9 cellular contexts compared by ENCODE assay signal in genomic region chr10:104255244-104255981, GRCh38. TPM values are rescaled to one million over a fixed set of nuclear protein-coding genes. Genes with fewer than 3 reads are reported as not detected.
DNase-seq lines count a peak whose midpoint lies in the region; ATAC-seq, FAIRE-seq and TF ChIP-seq lines count a peak whose summit lies in the region.
"Had no signal": no experiment of that assay in that cellular context is flagged by ENCODE, and none has a peak within 500 bp of the region (broad histone marks: within the 10 kb centered on the region; RNA-seq: fewer than 3 reads in every experiment).

No MANE protein-coding gene starts in this region.

- DNase-seq in NCI-H2196 (lab: John Stamatoyannopoulos, UW; ENCODE audit: unreplicated experiment) (peak; percentile 1), NCI-H2196 treated with DMSO at 0.1 percent for 48 hours (lab: John Stamatoyannopoulos, UW; ENCODE audit: unreplicated experiment) (no peak), NOMO-1 treated with dmso at 0.1 percent for 144 hours (lab: John Stamatoyannopoulos, UW; ENCODE audit: unreplicated experiment) (peak; percentile 29), bronchial epithelial cell (ENCODE audit: low read depth) (peak; percentile 74), kidney (no peak), NCI-H1092 (lab: John Stamatoyannopoulos, UW) (no peak)

- ATAC-seq in stimulated activated memory B cell treated with anti-CD40 and anti-IgM and Interleukin-4, amounts not matched to agents 10 μg/mL and 1 μg/mL and 100 μg/mL, for 72 hours, result peak; percentile 63

- intact Hi-C loops in kidney (cut with DNase I), result no loop called here

- POLR2A ChIA-PET in HEK293 (lab: Yijun Ruan, JAX), result interaction anchor here (0.6 to 4.4 kb wide), 7 partner anchors 8 to 162 kb away, joined by 3 to 44 read pairs (median 9); partner anchors contain the start of genes CFAP43, CFAP58, GSTO2 and SFR1

- TF ChIP-seq CTCF in HEK293 (tag by site-specific recombination; IDR thresholded peaks at IDR 0.05) (no peak), bronchial epithelial cell (IDR thresholded peaks at IDR 0.05; ENCODE audit: insufficient read depth, low read length, severe bottlenecking) (no peak), kidney (IDR thresholded peaks at IDR 0.05; ENCODE audit: borderline replicate concordance, extremely low read depth, insufficient read depth) (no peak)

- peaks cover 54% of the 10 kb centered on the region for H3K4me1 Mint-ChIP-seq in stimulated activated memory B cell treated with anti-CD40 and anti-IgM and Interleukin-4, amounts not matched to agents 10 μg/mL and 1 μg/mL and 100 μg/mL, for 72 hours

- peak overlapping the region; percentile 88 for H3K27ac ChIP-seq in HEK293 (ENCODE audit: extremely low read depth, low read depth, low read length)
- H3K27ac ChIP-seq in kidney (ENCODE audit: low read depth in 2 of 2, low read length in 2 of 2), result peak overlapping the region; percentile 91 to 97

- H3K4me3 ChIP-seq in HEK293 (ENCODE audit: low read depth, low read length), result peak overlapping the region; percentile 55
- H3K4me3 ChIP-seq in bronchial epithelial cell (ENCODE audit: low read depth, low read length), result peak overlapping the region; percentile 87
- peak overlapping the region; percentile 82 to 84 for H3K4me3 ChIP-seq in kidney (ENCODE audit: low read length in 2 of 2)

- CTCF ChIA-PET in HEK293 (lab: Yijun Ruan, JAX), result interaction anchor here (0.7 to 1.7 kb wide), 6 partner anchors 10 to 663 kb away, joined by 3 to 8 read pairs (median 4); partner anchors contain the start of gene CFAP43

- peak overlapping the region; percentile 82 to 90 for H3K9ac ChIP-seq in kidney (ENCODE audit: low read length in 2 of 2)

- no peaks in the 10 kb centered on the region for H3K9me3 Mint-ChIP-seq in stimulated activated memory B cell treated with anti-CD40 and anti-IgM and Interleukin-4, amounts not matched to agents 10 μg/mL and 1 μg/mL and 100 μg/mL, for 72 hours

- peak overlapping the region; percentile 85 for H3K4me3 Mint-ChIP-seq in stimulated activated memory B cell treated with anti-CD40 and anti-IgM and Interleukin-4, amounts not matched to agents 10 μg/mL and 1 μg/mL and 100 μg/mL, for 72 hours

- no peaks in the 10 kb centered on the region for H3K27me3 ChIP-seq in bronchial epithelial cell (ENCODE audit: control insufficient read depth, insufficient read depth, low read length)

- peaks cover 30 to 40% of the 10 kb centered on the region in 2 experiments for H3K36me3 ChIP-seq in HEK293 (ENCODE audit: control insufficient read depth in 2 of 2, insufficient read depth in 1 of 2, low read length in 2 of 2)
- peaks cover 3% of the 10 kb centered on the region for H3K36me3 ChIP-seq in bronchial epithelial cell (ENCODE audit: control insufficient read depth, insufficient read depth, low read length)
- H3K36me3 ChIP-seq in kidney (ENCODE audit: control insufficient read depth in 1 of 2, insufficient read depth in 2 of 2, low read length in 2 of 2), result peaks cover 8 to 24% of the 10 kb centered on the region in 2 donors

- peaks cover 24% of the 10 kb centered on the region for H3K4me1 ChIP-seq in HEK293 (ENCODE audit: control insufficient read depth, insufficient read depth, low read length)
- peaks cover 20 to 27% of the 10 kb centered on the region in 2 donors for H3K4me1 ChIP-seq in kidney (ENCODE audit: control insufficient read depth in 1 of 2, insufficient read depth in 1 of 2, low read depth in 1 of 2, low read length in 2 of 2)

- H3K27ac Mint-ChIP-seq in stimulated activated memory B cell treated with anti-CD40 and anti-IgM and Interleukin-4, amounts not matched to agents 10 μg/mL and 1 μg/mL and 100 μg/mL, for 72 hours, result peak overlapping the region; percentile 81

- H3K36me3 Mint-ChIP-seq in stimulated activated memory B cell treated with anti-CD40 and anti-IgM and Interleukin-4, amounts not matched to agents 10 μg/mL and 1 μg/mL and 100 μg/mL, for 72 hours, result peaks cover 26% of the 10 kb centered on the region

- FAIRE-seq in bronchial epithelial cell (lab: Jason Lieb, UNC) (no peak), kidney (lab: Jason Lieb, UNC) (no peak)
- FAIRE-seq: G401.6 had no signal

- no peaks in the 10 kb centered on the region for H3K27me3 Mint-ChIP-seq in stimulated activated memory B cell treated with anti-CD40 and anti-IgM and Interleukin-4, amounts not matched to agents 10 μg/mL and 1 μg/mL and 100 μg/mL, for 72 hours

- H3K9me3 ChIP-seq in HEK293 (ENCODE audit: control insufficient read depth, insufficient read depth, low read depth, low read length) (no peaks in the 10 kb centered on the region), kidney (ENCODE audit: control insufficient read depth in 1 of 2, low read length in 2 of 2) (no peaks in the 10 kb centered on the region)

TF ChIP-seq in HEK293, 187 proteins besides CTCF, POLR2A, EP300 and RAD21 (continues in another document):
- TF ChIP-seq ELK4 (IDR thresholded peaks at IDR 0.05; ENCODE audit: borderline replicate concordance, low read depth, low read length), result no peak
- no peak for TF ChIP-seq ZNF133 (tag by site-specific recombination; IDR thresholded peaks at IDR 0.05)
- no peak for TF ChIP-seq ZNF571 (tag by site-specific recombination; IDR thresholded peaks at IDR 0.05)
- TF ChIP-seq ZNF843 (tag by site-specific recombination; IDR thresholded peaks at IDR 0.05), result no peak
- TF ChIP-seq ZNF175 (tag by site-specific recombination; IDR thresholded peaks at IDR 0.05), result no peak
- no peak for TF ChIP-seq ZNF2 (tag by site-specific recombination; IDR thresholded peaks at IDR 0.05)
- TF ChIP-seq ZNF785 (tag by site-specific recombination; IDR thresholded peaks at IDR 0.05), result no peak
- 0 out of 2 replicates have a peak, but pooled peaks have one; percentile 16 for TF ChIP-seq PRDM1 (tag by site-specific recombination; IDR thresholded peaks at IDR 0.05)
- TF ChIP-seq ZNF768 (tag by site-specific recombination; IDR thresholded peaks at IDR 0.05), result no peak
- no peak for TF ChIP-seq ZNF514 (tag by site-specific recombination; IDR thresholded peaks at IDR 0.05)
- TF ChIP-seq ZNF148 (tag by site-specific recombination; IDR thresholded peaks at IDR 0.05; ENCODE audit: borderline replicate concordance), result no peak
- TF ChIP-seq OSR2 (tag by site-specific recombination; IDR thresholded peaks at IDR 0.05), result no peak
- TF ChIP-seq ZBTB26 (tag by site-specific recombination; optimal IDR thresholded peaks at IDR 0.05), result peak; percentile 28
- TF ChIP-seq ZNF146 (tag by site-specific recombination; IDR thresholded peaks at IDR 0.05), result no peak
- 0 out of 2 replicates have a peak, but pooled peaks have one; percentile 52 for TF ChIP-seq ZNF664 (tag by site-specific recombination; IDR thresholded peaks at IDR 0.05)
- TF ChIP-seq ZNF112 (tag by site-specific recombination; IDR thresholded peaks at IDR 0.05), result no peak
- TF ChIP-seq EGR2 (tag by site-specific recombination; IDR thresholded peaks at IDR 0.05; ENCODE audit: low read depth), result no peak
- 0 out of 2 replicates have a peak, but pooled peaks have one; percentile 31 for TF ChIP-seq ZNF366 (tag by site-specific recombination; conservative IDR thresholded peaks at IDR 0.05)
- no peak for TF ChIP-seq TCF7L2 (IDR thresholded peaks at IDR 0.05; ENCODE audit: borderline replicate concordance, low read depth, low read length)

RNA-seq across cellular contexts. Expression of gene GSTO1, which starts 0.7 kb away (rescaled TPM):
- total RNA-seq in bronchial epithelial cell, result 75.8 and 158 TPM in 2 replicates
- total RNA-seq in kidney, result 83.7 TPM
- polyA plus RNA-seq in kidney (ENCODE audit: insufficient read depth, low read depth, low replicate concordance), result 263 TPM

RNA-seq across cellular contexts. Expression of gene GSTO2, which starts 13.6 kb away (rescaled TPM):
- total RNA-seq in bronchial epithelial cell (24.7 and 29.2 TPM in 2 replicates), kidney (22.3 TPM)
- 56.7 TPM for polyA plus RNA-seq in kidney (ENCODE audit: insufficient read depth, low read depth, low replicate concordance)

RNA-seq across cellular contexts. Expression of gene CFAP43, which starts 23.2 kb away (rescaled TPM):
- total RNA-seq in bronchial epithelial cell, result 0.26 and 0.38 TPM in 2 replicates
- total RNA-seq in kidney, result 7.2 TPM
- polyA plus RNA-seq in kidney (ENCODE audit: insufficient read depth, low read depth, low replicate concordance), result 3.1 TPM

Comparison
In these comparisons a context has a peak if more than half of its experiments do, and no peak if none do; other contexts are left out.
1. DNase-seq: peak in NCI-H2196 (single experiment), NOMO-1 treated with dmso at 0.1 percent for 144 hours (single experiment) and bronchial epithelial cell (single experiment); none in NCI-H2196 treated with DMSO at 0.1 percent for 48 hours (single experiment), kidney (single experiment) and NCI-H1092 (single experiment).
2. Peak in every context shown above with its lines, with median percentiles within 50 percentile points of each other: H3K4me3 ChIP-seq.